ENCODE assay signal across 16 cellular contexts in the genomic region with DNA sequence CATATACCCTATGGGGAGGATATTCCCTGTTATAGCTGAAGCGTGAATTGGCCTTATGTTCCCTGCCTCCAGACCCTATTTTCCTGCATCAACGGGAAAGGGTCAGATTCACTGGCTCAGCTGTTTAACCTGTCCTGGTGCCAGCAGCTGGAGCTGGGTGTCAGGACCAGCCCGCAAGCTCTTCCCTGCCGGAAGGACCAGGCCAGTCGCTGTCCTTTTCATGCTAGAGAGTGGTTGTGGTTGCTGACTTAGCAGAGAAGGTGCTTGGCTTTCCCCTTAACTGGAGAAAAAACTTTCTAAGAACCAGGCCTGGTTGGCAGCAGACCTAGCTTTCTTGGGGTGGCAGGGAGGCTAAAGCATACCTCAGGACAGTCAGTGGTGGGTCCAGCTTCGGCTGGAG. TPM values are rescaled to one million over a fixed set of nuclear protein-coding genes. Genes with fewer than 3 reads are reported as not detected.
A peak's percentile ranks its signal among the peaks of the same experiment; 100 is the strongest.
DNase-seq lines count a peak whose midpoint lies in the region; ATAC-seq and TF ChIP-seq lines count a peak whose summit lies in the region.
"Had no signal": no experiment of that assay in that cellular context is flagged by ENCODE, and none has a peak within 500 bp of the region (broad histone marks: within the 10 kb centered on the region; RNA-seq: fewer than 3 reads in every experiment).

No MANE protein-coding gene starts in this region.

- H3K9me3 ChIP-seq in HEK293 (ENCODE audit: control insufficient read depth, insufficient read depth, low read depth, low read length), result no peaks in the 10 kb centered on the region
- no peaks in the 10 kb centered on the region for H3K9me3 ChIP-seq in testis
- H3K9me3 ChIP-seq: SK-N-SH, stomach had no signal

- 0 out of 2 replicates have a peak overlapping the region, but pooled peaks have one; percentile 13 for H3K27ac ChIP-seq in 22Rv1
- no peak overlapping the region for H3K27ac ChIP-seq in HEK293 (ENCODE audit: extremely low read depth, low read depth, low read length)
- H3K27ac ChIP-seq in testis, result no peak overlapping the region
- H3K27ac ChIP-seq: brain microvascular endothelial cell had no signal

- H3K4me1 Mint-ChIP-seq in activated T-helper 17 cell treated with anti-CD3 and anti-CD28 coated beads, Interleukin-2, amount 50 U/mL, for 72 hours, result peaks cover 24% of the 10 kb centered on the region
- H3K4me1 Mint-ChIP-seq in natural killer cell treated with Interleukin-12 subunit alpha and Interleukin-12 subunit beta and Interleukin-15 and Interleukin-18, amount 100 ng/mL, for 72 hours (ENCODE audit: low read depth in 2 of 2), result peaks cover 31 to 40% of the 10 kb centered on the region in 2 donors

- POLR2A ChIA-PET in HEK293 (lab: Yijun Ruan, JAX), result interaction anchor here (3.3 kb wide), 1 partner anchor 27 kb away, joined by 12 read pairs; a partner anchor contains a TSS

- intact Hi-C loops in testis (cut with DNase I; ENCODE audit: low total_unique reads), result no loop called here

- DNase-seq in natural killer cell treated with Interleukin-12 subunit alpha and Interleukin-12 subunit beta and Interleukin-15 and Interleukin-18, amount 100 ng/mL, for 72 hours (ENCODE audit: low spot score), result no peak
- no peak for DNase-seq in UCSD-AML1 (lab: John Stamatoyannopoulos, UW; ENCODE audit: unreplicated experiment)
- DNase-seq in NCI-H345 (lab: John Stamatoyannopoulos, UW), result no peak
- no peak for DNase-seq in NCI-H748 treated with DMSO at 0.1 percent for 48 hours (lab: John Stamatoyannopoulos, UW)
- DNase-seq in testis, result no peak
- DNase-seq: activated gamma-delta T cell treated with Interleukin-2 at 50 U/mL for 16 hours; brain microvascular endothelial cell; effector CD8-positive, alpha-beta T cell; kidney glomerular epithelial cell; SK-N-SH; stimulated activated CD4-positive, alpha-beta T cell treated with anti-CD3 and anti-CD28 coated beads, Interleukin-12 subunit alpha, Interleukin-12 subunit beta, amount 100 ng/mL, for 4 hours; stomach had no signal

- H3K27me3 ChIP-seq in testis, result no peaks in the 10 kb centered on the region
- H3K27me3 ChIP-seq: brain microvascular endothelial cell, stomach had no signal

- H3K36me3 Mint-ChIP-seq in activated T-helper 17 cell treated with anti-CD3 and anti-CD28 coated beads, Interleukin-2, amount 50 U/mL, for 72 hours (ENCODE audit: low read depth), result peaks cover 29% of the 10 kb centered on the region
- H3K36me3 Mint-ChIP-seq in natural killer cell treated with Interleukin-12 subunit alpha and Interleukin-12 subunit beta and Interleukin-15 and Interleukin-18, amount 100 ng/mL, for 72 hours, result no peaks in the 10 kb centered on the region

- TF ChIP-seq CTCF in 22Rv1 (IDR thresholded peaks at IDR 0.05) (no peak), HEK293 (tag by site-specific recombination; IDR thresholded peaks at IDR 0.05) (no peak), testis (IDR thresholded peaks at IDR 0.05) (no peak)

- H3K4me3 ChIP-seq in HEK293 (ENCODE audit: low read depth, low read length) (no peak overlapping the region), testis (no peak overlapping the region)
- H3K4me3 ChIP-seq: stomach had no signal

- ATAC-seq in activated T-helper 17 cell treated with anti-CD3 and anti-CD28 coated beads, Interleukin-2, amount 50 U/mL, for 72 hours (replicated peaks), result no peak
- ATAC-seq in natural killer cell treated with Interleukin-12 subunit alpha and Interleukin-12 subunit beta and Interleukin-15 and Interleukin-18, amount 100 ng/mL, for 72 hours, result no peak

- H3K4me1 ChIP-seq in HEK293 (ENCODE audit: control insufficient read depth, insufficient read depth, low read length) (no peaks in the 10 kb centered on the region), testis (peaks cover 22% of the 10 kb centered on the region)

- H3K36me3 ChIP-seq in HEK293 (ENCODE audit: control insufficient read depth in 2 of 2, insufficient read depth in 1 of 2, low read length in 2 of 2) (peaks cover 0 to 31% of the 10 kb centered on the region in 2 experiments; a peak in 1 of 3 replicates), testis (ENCODE audit: low read depth, missing control alignments) (no peaks in the 10 kb centered on the region)
- H3K36me3 ChIP-seq: brain microvascular endothelial cell had no signal

- no peaks in the 10 kb centered on the region for H3K9me3 Mint-ChIP-seq in activated T-helper 17 cell treated with anti-CD3 and anti-CD28 coated beads, Interleukin-2, amount 50 U/mL, for 72 hours
- no peaks in the 10 kb centered on the region for H3K9me3 Mint-ChIP-seq in natural killer cell treated with Interleukin-12 subunit alpha and Interleukin-12 subunit beta and Interleukin-15 and Interleukin-18, amount 100 ng/mL, for 72 hours

- CTCF ChIA-PET in HEK293 (lab: Yijun Ruan, JAX), result interaction anchor here (0.6 to 2.6 kb wide), 3 partner anchors 83 to 130 kb away, joined by 3 to 11 read pairs (median 4); no protein-coding TSS in a partner anchor

- peak overlapping the region; percentile 10 for H3K4me3 Mint-ChIP-seq in activated T-helper 17 cell treated with anti-CD3 and anti-CD28 coated beads, Interleukin-2, amount 50 U/mL, for 72 hours
- H3K4me3 Mint-ChIP-seq in natural killer cell treated with Interleukin-12 subunit alpha and Interleukin-12 subunit beta and Interleukin-15 and Interleukin-18, amount 100 ng/mL, for 72 hours, result no peak overlapping the region

- TF ChIP-seq POLR2A in testis (IDR thresholded peaks at IDR 0.05), result no peak

- H3K27me3 Mint-ChIP-seq in activated T-helper 17 cell treated with anti-CD3 and anti-CD28 coated beads, Interleukin-2, amount 50 U/mL, for 72 hours, result no peaks in the 10 kb centered on the region
- H3K27me3 Mint-ChIP-seq in natural killer cell treated with Interleukin-12 subunit alpha and Interleukin-12 subunit beta and Interleukin-15 and Interleukin-18, amount 100 ng/mL, for 72 hours, result no peaks in the 10 kb centered on the region
- H3K27me3 Mint-ChIP-seq: progenitor cell of endocrine pancreas had no signal

- H3K27ac Mint-ChIP-seq in activated T-helper 17 cell treated with anti-CD3 and anti-CD28 coated beads, Interleukin-2, amount 50 U/mL, for 72 hours, result peak overlapping the region; percentile 66
- H3K27ac Mint-ChIP-seq in natural killer cell treated with Interleukin-12 subunit alpha and Interleukin-12 subunit beta and Interleukin-15 and Interleukin-18, amount 100 ng/mL, for 72 hours, result peak overlapping the region; percentile 82 to 100

- WGBS in testis, 2 donors, result 80 to 85% methylated on average over 6 of the region's 6 CpGs

TF ChIP-seq in HEK293, 187 proteins besides CTCF, POLR2A, EP300 and RAD21:
- TF ChIP-seq PRDM1 (tag by site-specific recombination; IDR thresholded peaks at IDR 0.05) (peak; percentile 84), ZNF560 (tag by site-specific recombination; IDR thresholded peaks at IDR 0.05; ENCODE audit: borderline replicate concordance) (no peak), KLF1 (tag by site-specific recombination; IDR thresholded peaks at IDR 0.05) (no peak), ZNF510 (tag by site-specific recombination; IDR thresholded peaks at IDR 0.05; ENCODE audit: insufficient replicate concordance) (no peak), ZNF48 (tag by site-specific recombination; IDR thresholded peaks at IDR 0.05) (no peak)
TF ChIP-seq in HEK293: peak in this region for 1.

RNA-seq across cellular contexts. Expression of a gene that starts 5.2 kb away (rescaled TPM):
- total RNA-seq in activated T-helper 17 cell treated with anti-CD3 and anti-CD28 coated beads, Interleukin-2, amount 50 U/mL, for 72 hours, result 100 to 1,000 TPM; 126 to 162 TPM
- total RNA-seq in natural killer cell treated with Interleukin-12 subunit alpha and Interleukin-12 subunit beta and Interleukin-15 and Interleukin-18, amount 100 ng/mL, for 72 hours, result 100 to 1,000 TPM; 205 to 211 TPM
- total RNA-seq in testis, result 100 to 1,000 TPM in 1 of 2 donors, 10 to 100 TPM in 1; 79.8 to 119 TPM
- polyA plus RNA-seq in testis (ENCODE audit: insufficient read depth, low read depth, low replicate concordance), result 59.7 TPM

RNA-seq across cellular contexts. Expression of a gene that starts 27.2 kb away (rescaled TPM):
- 10 to 100 TPM; 21.6 to 22.3 TPM for total RNA-seq in activated T-helper 17 cell treated with anti-CD3 and anti-CD28 coated beads, Interleukin-2, amount 50 U/mL, for 72 hours
- total RNA-seq in natural killer cell treated with Interleukin-12 subunit alpha and Interleukin-12 subunit beta and Interleukin-15 and Interleukin-18, amount 100 ng/mL, for 72 hours, result 10 to 100 TPM; 25.1 to 26.3 TPM
- 10 to 100 TPM; 12.8 to 20.8 TPM for total RNA-seq in testis
- polyA plus RNA-seq in testis (ENCODE audit: insufficient read depth, low read depth, low replicate concordance), result 15.6 TPM
